11 cellular contexts compared by ENCODE assay signal in genomic region chr12:11771895-11772502, GRCh38.
A peak's percentile ranks its signal among the peaks of the same experiment; 100 is the strongest.
DNase-seq lines count a peak whose midpoint lies in the region; ATAC-seq and TF ChIP-seq lines count a peak whose summit lies in the region.
"Had no signal": no experiment of that assay in that cellular context is flagged by ENCODE, and none has a peak within 500 bp of the region (broad histone marks: within the 10 kb centered on the region; RNA-seq: fewer than 3 reads in every experiment).

No MANE protein-coding gene starts in this region.

- H2AFZ ChIP-seq in OCI-LY1 (ENCODE audit: low read length): no peak overlapping the region

- intact Hi-C loops in activated CD4-positive, alpha-beta T cell treated with anti-CD3 and anti-CD28 coated beads, Interleukin-2, amount 10 ng/mL, durations not matched to agents 24 days and 14 days (cut with micrococcal nuclease): loop anchor here (1.0 to 5.0 kb wide), 8 partner anchors 8 to 945 kb away; partner anchors contain the start of genes CDKN1B and ETV6

- H3K36me3 Mint-ChIP-seq in activated CD4-positive, alpha-beta T cell treated with anti-CD3 and anti-CD28 coated beads, Interleukin-2, amount 10 ng/mL, durations not matched to agents 24 days and 14 days (ENCODE audit: low read depth): peaks cover 78% of the 10 kb centered on the region
- peaks cover 38 to 39% of the 10 kb centered on the region in 2 donors for H3K36me3 Mint-ChIP-seq in stimulated activated naive B cell treated with anti-CD40 and anti-IgM and Interleukin-4, amounts not matched to agents 10 μg/mL and 1 μg/mL and 100 μg/mL, for 72 hours

- H3K27me3 Mint-ChIP-seq in activated CD4-positive, alpha-beta T cell treated with anti-CD3 and anti-CD28 coated beads, Interleukin-2, amount 10 ng/mL, durations not matched to agents 24 days and 14 days: no peaks in the 10 kb centered on the region
- no peaks in the 10 kb centered on the region for H3K27me3 Mint-ChIP-seq in stimulated activated naive B cell treated with anti-CD40 and anti-IgM and Interleukin-4, amounts not matched to agents 10 μg/mL and 1 μg/mL and 100 μg/mL, for 72 hours

- H3K9me2 ChIP-seq in OCI-LY1 (ENCODE audit: low read depth, low read length): no peaks in the 10 kb centered on the region

- no peaks in the 10 kb centered on the region for H3K79me2 ChIP-seq in OCI-LY1 (ENCODE audit: insufficient read depth, low read length)

- no peaks in the 10 kb centered on the region for H3F3A ChIP-seq in OCI-LY1 (ENCODE audit: insufficient read depth, low read length)

- peaks cover 72% of the 10 kb centered on the region for H3K4me1 Mint-ChIP-seq in activated CD4-positive, alpha-beta T cell treated with anti-CD3 and anti-CD28 coated beads, Interleukin-2, amount 10 ng/mL, durations not matched to agents 24 days and 14 days
- peaks cover 40 to 76% of the 10 kb centered on the region in 2 donors for H3K4me1 Mint-ChIP-seq in stimulated activated naive B cell treated with anti-CD40 and anti-IgM and Interleukin-4, amounts not matched to agents 10 μg/mL and 1 μg/mL and 100 μg/mL, for 72 hours

- no peaks in the 10 kb centered on the region for H4K20me1 ChIP-seq in OCI-LY1 (ENCODE audit: insufficient read depth, low read length)

- H3K27ac ChIP-seq in OCI-LY1 (ENCODE audit: low read depth, low read length, poor library complexity, severe bottlenecking): peak overlapping the region; percentile 60

- H3K4me1 ChIP-seq in OCI-LY1 (ENCODE audit: insufficient read depth, low read length, severe bottlenecking): peaks cover 85% of the 10 kb centered on the region

- H3K36me3 ChIP-seq in OCI-LY1 (ENCODE audit: insufficient read depth, low read length): no peaks in the 10 kb centered on the region

- no peaks in the 10 kb centered on the region for H3K27me3 ChIP-seq in OCI-LY1 (ENCODE audit: insufficient read depth, low read length)

- H3K27ac Mint-ChIP-seq in activated CD4-positive, alpha-beta T cell treated with anti-CD3 and anti-CD28 coated beads, Interleukin-2, amount 10 ng/mL, durations not matched to agents 24 days and 14 days: peak overlapping the region; percentile 97
- peak overlapping the region; percentile 91 for H3K27ac Mint-ChIP-seq in stimulated activated naive B cell treated with anti-CD40 and anti-IgM and Interleukin-4, amounts not matched to agents 10 μg/mL and 1 μg/mL and 100 μg/mL, for 72 hours

- TF ChIP-seq CTCF in OCI-LY1 (IDR thresholded peaks at IDR 0.05; ENCODE audit: low read length) (no peak), epithelial cell of esophagus (IDR thresholded peaks at IDR 0.05; ENCODE audit: insufficient read depth, low read depth, low read length, missing control alignments) (no peak)

- no peak overlapping the region for H3K4me2 ChIP-seq in OCI-LY1 (ENCODE audit: low read length)

- H3K9me3 Mint-ChIP-seq in activated CD4-positive, alpha-beta T cell treated with anti-CD3 and anti-CD28 coated beads, Interleukin-2, amount 10 ng/mL, durations not matched to agents 24 days and 14 days: peaks cover 10% of the 10 kb centered on the region
- peaks cover 0 to 1% of the 10 kb centered on the region in 2 donors for H3K9me3 Mint-ChIP-seq in stimulated activated naive B cell treated with anti-CD40 and anti-IgM and Interleukin-4, amounts not matched to agents 10 μg/mL and 1 μg/mL and 100 μg/mL, for 72 hours
- H3K9me3 Mint-ChIP-seq: neural crest cell had no signal

- peak overlapping the region; percentile 52 for H3K4me3 Mint-ChIP-seq in activated CD4-positive, alpha-beta T cell treated with anti-CD3 and anti-CD28 coated beads, Interleukin-2, amount 10 ng/mL, durations not matched to agents 24 days and 14 days
- no peak overlapping the region for H3K4me3 Mint-ChIP-seq in stimulated activated naive B cell treated with anti-CD40 and anti-IgM and Interleukin-4, amounts not matched to agents 10 μg/mL and 1 μg/mL and 100 μg/mL, for 72 hours
- H3K4me3 Mint-ChIP-seq: neural crest cell had no signal

- in situ Hi-C loops in G401 (cut with HindIII; ENCODE audit: low sequenced_read_pairs): no loop called here

- no peak for DNase-seq in activated CD4-positive, alpha-beta T cell treated with anti-CD3 and anti-CD28 coated beads, Interleukin-2, amount 10 ng/mL, durations not matched to agents 24 days and 14 days
- no peak for DNase-seq in activated CD4-positive, alpha-beta T cell treated with anti-CD3 and anti-CD28 coated beads, Interleukin-2, amount 50 U/mL, for 48 hours
- DNase-seq in epithelial cell of esophagus (ENCODE audit: low read depth): peak; percentile 22
- DNase-seq in stimulated activated naive B cell treated with anti-CD40 and anti-IgM and Interleukin-4, amounts not matched to agents 10 μg/mL and 1 μg/mL and 100 μg/mL, for 72 hours: no peak
- DNase-seq in dermis blood vessel endothelial cell: no peak
- DNase-seq in T1000 (lab: John Stamatoyannopoulos, UW): no peak
- no peak for DNase-seq in G401 (ENCODE audit: low spot score)
- DNase-seq: NCI-H187 treated with DMSO at 0.1 percent for 48 hours; stimulated activated naive CD4-positive, alpha-beta T cell treated with Interleukin-2 at 50 U/mL for 16 hours had no signal

- H3K9me3 ChIP-seq in OCI-LY1 (ENCODE audit: low read length): no peaks in the 10 kb centered on the region

- H3K4me3 ChIP-seq in OCI-LY1 (ENCODE audit: low read depth, low read length, poor library complexity, severe bottlenecking) (no peak overlapping the region), epithelial cell of esophagus (ENCODE audit: low read length) (no peak overlapping the region)

- no peak overlapping the region for H3K9ac ChIP-seq in OCI-LY1 (ENCODE audit: low read length)

- ATAC-seq in stimulated activated naive B cell treated with anti-CD40 and anti-IgM and Interleukin-4, amounts not matched to agents 10 μg/mL and 1 μg/mL and 100 μg/mL, for 72 hours (replicated peaks): peak; percentile 74 to 78
